Comparison of ENCODE assay signal across 1 cellular context in the genomic region with DNA sequence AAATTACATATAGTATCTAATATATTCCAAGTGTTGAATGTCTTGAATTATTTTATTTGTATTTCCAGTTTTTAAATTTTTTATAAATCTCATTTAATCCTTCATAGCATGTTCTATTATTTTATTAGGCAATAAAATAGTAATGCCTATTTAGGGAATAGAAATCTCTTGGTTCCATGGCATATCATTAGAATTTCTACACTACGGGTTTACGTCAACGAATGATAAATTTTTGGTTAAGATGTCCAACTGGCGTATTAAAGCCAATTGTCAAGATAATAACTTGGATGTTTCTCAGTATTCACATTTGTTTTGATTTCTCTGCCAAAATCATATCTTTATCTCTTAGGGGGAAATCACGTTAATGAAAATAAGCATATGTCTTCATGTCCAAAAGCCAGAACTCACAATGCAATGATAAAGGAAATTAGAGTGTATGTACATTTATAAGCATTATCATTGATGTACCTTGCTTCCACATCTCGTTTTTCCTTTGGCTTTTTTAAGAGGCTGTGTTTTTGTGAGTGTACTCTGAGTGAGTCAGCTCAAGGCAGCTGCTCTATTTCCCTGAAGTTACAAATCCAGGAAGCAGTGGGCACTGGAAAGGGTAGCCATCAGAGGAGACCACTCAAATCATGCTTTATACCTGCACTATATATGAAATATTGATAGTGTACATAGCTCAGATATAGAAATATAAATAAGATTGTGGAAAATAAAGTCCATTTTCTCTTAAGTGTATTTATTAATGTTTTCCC.
TF ChIP-seq lines count a peak whose summit lies in the region.

No MANE protein-coding gene starts in this region.

TF ChIP-seq in WTC11, 78 proteins besides CTCF, POLR2A, EP300 and RAD21 (continued from another document):
- TF ChIP-seq, protein P1, sequence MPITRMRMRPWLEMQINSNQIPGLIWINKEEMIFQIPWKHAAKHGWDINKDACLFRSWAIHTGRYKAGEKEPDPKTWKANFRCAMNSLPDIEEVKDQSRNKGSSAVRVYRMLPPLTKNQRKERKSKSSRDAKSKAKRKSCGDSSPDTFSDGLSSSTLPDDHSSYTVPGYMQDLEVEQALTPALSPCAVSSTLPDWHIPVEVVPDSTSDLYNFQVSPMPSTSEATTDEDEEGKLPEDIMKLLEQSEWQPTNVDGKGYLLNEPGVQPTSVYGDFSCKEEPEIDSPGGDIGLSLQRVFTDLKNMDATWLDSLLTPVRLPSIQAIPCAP (CRISPR knock-in tag; IDR thresholded peaks at IDR 0.05): no peak
- TF ChIP-seq SP1 (CRISPR knock-in tag; conservative IDR thresholded peaks at IDR 0.05): no peak
- no peak for TF ChIP-seq CREB1 (CRISPR knock-in tag; IDR thresholded peaks at IDR 0.05)
